Comparison of ENCODE assay signal across 25 cellular contexts in genomic region chrX:102744307-102744706, GRCh38.
"Had no signal": no experiment of that assay in that cellular context is flagged by ENCODE, and none has a peak within 500 bp of the region (broad histone marks: within the 10 kb centered on the region; RNA-seq: fewer than 3 reads in every experiment).

No MANE protein-coding gene starts in this region.

- H3K4me3 Mint-ChIP-seq: activated CD4-positive, alpha-beta memory T cell treated with anti-CD3 and anti-CD28 coated beads, Interleukin-2, amount 10 ng/mL, durations not matched to agents 7 days and 5 days; activated CD4-positive, alpha-beta T cell treated with anti-CD3 and anti-CD28 coated beads, Interleukin-2, amount 10 ng/mL, durations not matched to agents 7 days and 5 days; activated CD8-positive, alpha-beta memory T cell treated with anti-CD3 and anti-CD28 coated beads, Interleukin-2, amount 10 ng/mL, durations not matched to agents 7 days and 5 days; nephron progenitor cell had no signal

- H3K27ac Mint-ChIP-seq: activated CD4-positive, alpha-beta memory T cell treated with anti-CD3 and anti-CD28 coated beads, Interleukin-2, amount 10 ng/mL, durations not matched to agents 7 days and 5 days; activated CD4-positive, alpha-beta T cell treated with anti-CD3 and anti-CD28 coated beads, Interleukin-2, amount 10 ng/mL, durations not matched to agents 7 days and 5 days; activated CD8-positive, alpha-beta memory T cell treated with anti-CD3 and anti-CD28 coated beads, Interleukin-2, amount 10 ng/mL, durations not matched to agents 7 days and 5 days; activated naive CD4-positive, alpha-beta T cell treated with anti-CD3 and anti-CD28 coated beads, Interleukin-2, amount 50 U/mL, for 24 hours; nephron progenitor cell had no signal

- DNase-seq: activated CD4-positive, alpha-beta memory T cell treated with anti-CD3 and anti-CD28 coated beads, Interleukin-2, amount 10 ng/mL, durations not matched to agents 7 days and 5 days; activated CD4-positive, alpha-beta T cell treated with anti-CD3 and anti-CD28 coated beads, Interleukin-2, amount 10 ng/mL, durations not matched to agents 7 days and 5 days; activated CD8-positive, alpha-beta memory T cell treated with anti-CD3 and anti-CD28 coated beads, Interleukin-2, amount 10 ng/mL, durations not matched to agents 7 days and 5 days; activated gamma-delta T cell treated with Interleukin-2 at 50 U/mL for 16 hours; adrenal gland; aorta; body of pancreas; colonic mucosa; dorsolateral prefrontal cortex; effector memory CD4-positive, alpha-beta T cell; islet precursor cell; left ventricle myocardium superior; mucosa of descending colon; nephron progenitor cell; stimulated activated CD4-positive, alpha-beta T cell treated with anti-CD3 and anti-CD28 coated beads, Interleukin-12 subunit alpha, Interleukin-12 subunit beta, amount 100 ng/mL, for 4 hours; stimulated activated CD4-positive, alpha-beta T cell treated with anti-CD3 and anti-CD28 coated beads, Interleukin-4, amount 100 ng/mL, for 1 hour; stomach; T-helper 9 cell; thyroid gland; upper lobe of left lung had no signal

- ATAC-seq: activated CD8-positive, alpha-beta memory T cell treated with anti-CD3 and anti-CD28 coated beads, Interleukin-2, amount 10 ng/mL, durations not matched to agents 7 days and 5 days; body of pancreas; gastroesophageal sphincter; left ventricle myocardium superior; mucosa of descending colon had no signal

- FAIRE-seq: TTC549 had no signal

- H3K27me3 Mint-ChIP-seq: activated CD4-positive, alpha-beta memory T cell treated with anti-CD3 and anti-CD28 coated beads, Interleukin-2, amount 10 ng/mL, durations not matched to agents 7 days and 5 days; activated CD4-positive, alpha-beta T cell treated with anti-CD3 and anti-CD28 coated beads, Interleukin-2, amount 10 ng/mL, durations not matched to agents 7 days and 5 days; activated CD8-positive, alpha-beta memory T cell treated with anti-CD3 and anti-CD28 coated beads, Interleukin-2, amount 10 ng/mL, durations not matched to agents 7 days and 5 days; activated naive CD4-positive, alpha-beta T cell treated with anti-CD3 and anti-CD28 coated beads, Interleukin-2, amount 50 U/mL, for 24 hours had no signal

- H3K9me3 ChIP-seq: adrenal gland, body of pancreas, colonic mucosa, gastroesophageal sphincter, mucosa of descending colon, neutrophil, stomach, thyroid gland, upper lobe of left lung, vagina had no signal

- H3K4me1 Mint-ChIP-seq: activated CD4-positive, alpha-beta memory T cell treated with anti-CD3 and anti-CD28 coated beads, Interleukin-2, amount 10 ng/mL, durations not matched to agents 7 days and 5 days had no signal

- H3K36me3 Mint-ChIP-seq: activated CD8-positive, alpha-beta memory T cell treated with anti-CD3 and anti-CD28 coated beads, Interleukin-2, amount 10 ng/mL, durations not matched to agents 7 days and 5 days; activated naive CD4-positive, alpha-beta T cell treated with anti-CD3 and anti-CD28 coated beads, Interleukin-2, amount 50 U/mL, for 24 hours had no signal

- H3K9me3 Mint-ChIP-seq: activated CD4-positive, alpha-beta memory T cell treated with anti-CD3 and anti-CD28 coated beads, Interleukin-2, amount 10 ng/mL, durations not matched to agents 7 days and 5 days; activated CD4-positive, alpha-beta T cell treated with anti-CD3 and anti-CD28 coated beads, Interleukin-2, amount 10 ng/mL, durations not matched to agents 7 days and 5 days; activated naive CD4-positive, alpha-beta T cell treated with anti-CD3 and anti-CD28 coated beads, Interleukin-2, amount 50 U/mL, for 24 hours had no signal
